Comparison of ENCODE assay signal across 8 cellular contexts in the genomic region with DNA sequence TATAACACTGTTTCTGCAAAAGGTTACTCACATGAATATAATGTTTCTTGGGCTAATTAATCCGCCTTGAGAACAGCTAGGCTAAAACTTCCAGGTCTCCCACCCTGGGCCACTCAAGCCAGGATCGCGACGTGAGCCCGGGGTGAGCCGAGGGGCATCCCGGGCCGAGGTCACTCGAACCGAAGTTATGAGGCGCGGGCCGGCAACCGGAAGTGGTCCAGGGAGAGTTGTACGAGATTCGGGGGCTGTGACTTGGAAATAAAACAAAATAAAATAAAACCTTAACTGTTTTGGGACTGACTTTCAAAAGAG. TPM values are rescaled to one million over a fixed set of nuclear protein-coding genes. Genes with fewer than 3 reads are reported as not detected.
A peak's percentile ranks its signal among the peaks of the same experiment; 100 is the strongest.
DNase-seq lines count a peak whose midpoint lies in the region; ATAC-seq and TF ChIP-seq lines count a peak whose summit lies in the region.

No MANE protein-coding gene starts in this region.

- H3K4me3 ChIP-seq in PC-9 (peak overlapping the region; percentile 67), esophagus squamous epithelium (peak overlapping the region; percentile 42 to 77 (median 68)), ovary (peak overlapping the region; percentile 45)

- TF ChIP-seq EP300 in ovary (IDR thresholded peaks at IDR 0.05): no peak

- POLR2A ChIA-PET in PC-9 (lab: Charles Lee; ENCODE audit: unreplicated experiment): no interaction called here

- no peaks in the 10 kb centered on the region for H4K20me1 ChIP-seq in PC-9 (ENCODE audit: insufficient read depth)

- CTCF ChIA-PET in PC-9 (lab: Charles Lee): no interaction called here

- H3K79me2 ChIP-seq in PC-9 (ENCODE audit: low read depth): peaks cover 61% of the 10 kb centered on the region

- DNase-seq in PC-9 (no peak), esophagus squamous epithelium (lab: John Stamatoyannopoulos, UW) (no peak), ovary (no peak), DMS79 treated with DMSO at 0.1 percent for 48 hours (lab: John Stamatoyannopoulos, UW) (no peak)
- DNase-seq in stimulated activated CD4-positive, alpha-beta T cell treated with anti-CD3 and anti-CD28 coated beads, Interleukin-4, amount 100 ng/mL, for 24 hours: no peak
- DNase-seq in activated CD8-positive, alpha-beta memory T cell treated with anti-CD3 and anti-CD28 coated beads for 24 hours: no peak

- peaks cover 12% of the 10 kb centered on the region for H3F3A ChIP-seq in PC-9 (ENCODE audit: insufficient read depth, low read depth)

- H3K4me1 ChIP-seq in PC-9 (replicated peaks; ENCODE audit: insufficient read depth) (peaks cover 40% of the 10 kb centered on the region), esophagus squamous epithelium (peaks cover 0 to 38% (median 8%) of the 10 kb centered on the region in 3 donors), ovary (ENCODE audit: insufficient read depth) (no peaks in the 10 kb centered on the region)

- TF ChIP-seq CTCF in PC-9 (conservative IDR thresholded peaks at IDR 0.05) (no peak), esophagus squamous epithelium (IDR thresholded peaks at IDR 0.05) (no peak), ovary (IDR thresholded peaks at IDR 0.05) (no peak)

- peak overlapping the region; percentile 90 for H2AFZ ChIP-seq in PC-9

- H3K36me3 ChIP-seq in PC-9 (ENCODE audit: low read depth): no peaks in the 10 kb centered on the region
- peaks cover 0 to under 1% (median 0%) of the 10 kb centered on the region in 3 donors for H3K36me3 ChIP-seq in esophagus squamous epithelium
- H3K36me3 ChIP-seq in ovary: no peaks in the 10 kb centered on the region

- H3K9me3 ChIP-seq in PC-9 (ENCODE audit: insufficient read depth, low read depth) (no peaks in the 10 kb centered on the region), esophagus squamous epithelium (no peaks in the 10 kb centered on the region), ovary (no peaks in the 10 kb centered on the region)

- peak overlapping the region; percentile 77 for H3K4me2 ChIP-seq in PC-9

- H3K9me2 ChIP-seq in PC-9 (ENCODE audit: insufficient read depth): no peaks in the 10 kb centered on the region

- BruUV-seq in PC-9 (replicated peaks; lab: Mats Ljungman, UMichigan): no TSS peak

- WGBS in esophagus squamous epithelium, 2 donors: 0 to 40% methylated on average over 8 to 16 of the region's 16 CpGs
- WGBS in ovary, 3 donors: 33 to 50% (median 45%) methylated on average over 16 of the region's 16 CpGs

- H3K27ac ChIP-seq in PC-9 (peak overlapping the region; percentile 67), esophagus squamous epithelium (peak overlapping the region; percentile 79 to 94 (median 90)), ovary (peak overlapping the region in 1 of 2 donors; percentile 63)

- H3K27me3 ChIP-seq in PC-9 (ENCODE audit: insufficient read depth, low read depth): no peaks in the 10 kb centered on the region
- no peaks in the 10 kb centered on the region for H3K27me3 ChIP-seq in esophagus squamous epithelium
- H3K27me3 ChIP-seq in ovary: no peaks in the 10 kb centered on the region

- peak; percentile 18 for ATAC-seq in GM18517 (IDR thresholded peaks at IDR 0.05; ENCODE audit: unreplicated experiment)
- peak; percentile 18 for ATAC-seq in HG02610 (IDR thresholded peaks at IDR 0.05; ENCODE audit: unreplicated experiment)

- intact Hi-C loops in PC-9 (cut with micrococcal nuclease; ENCODE audit: unreplicated experiment): loop anchor here (2.0 kb wide), 1 partner anchor 44 kb away; a partner anchor contains a TSS
- intact Hi-C loops in esophagus squamous epithelium (cut with DNase I): no loop called here
- intact Hi-C loops in ovary (cut with DNase I): no loop called here

- TF ChIP-seq POLR2A in esophagus squamous epithelium (IDR thresholded peaks at IDR 0.05): no peak
- no peak for TF ChIP-seq POLR2A in ovary (IDR thresholded peaks at IDR 0.05)

RNA-seq across cellular contexts. Expression of a gene that starts 0.3 kb away (rescaled TPM):
- total RNA-seq in PC-9 (2021): 13.7 and 15.8 TPM in 2 replicates
- 10 to 100 TPM in 2 of 4 donors, 1 to 10 TPM in 2; 5.1 to 18.3 (median 13.3) TPM for total RNA-seq in esophagus squamous epithelium
- 10 to 100 TPM in 3 of 7 donors, 1 to 10 TPM in 4; 7.1 to 34.1 (median 9.3) TPM for total RNA-seq in ovary
- 10 to 100 TPM in 1 of 2 donors, 1 to 10 TPM in 1; 5.2 to 17.0 TPM for polyA plus RNA-seq in ovary

RNA-seq across cellular contexts. Expression of a gene that starts 0.3 kb away (rescaled TPM):
- total RNA-seq in PC-9 (2021): 30.8 and 49.5 TPM in 2 replicates
- total RNA-seq in esophagus squamous epithelium: 1 to 10 TPM in 3 of 4 donors, not detected in 1; 1.8 to 3.1 (median 3.1) TPM
- total RNA-seq in ovary: 10 to 100 TPM in 4 of 7 donors, 1 to 10 TPM in 2, under 1 TPM in 1; 0.36 to 29.0 (median 27.3) TPM
- polyA plus RNA-seq in ovary: 10 to 100 TPM; 14.0 to 29.0 TPM

RNA-seq across cellular contexts. Expression of a gene that starts 0.7 kb away (rescaled TPM):
- total RNA-seq in PC-9 (2021): 40.2 and 52.0 TPM in 2 replicates
- 10 to 100 TPM; 11.8 to 18.6 (median 17.1) TPM for total RNA-seq in esophagus squamous epithelium
- total RNA-seq in ovary: 10 to 100 TPM in 5 of 7 donors, 1 to 10 TPM in 2; 4.3 to 15.1 (median 13.3) TPM
- polyA plus RNA-seq in ovary: 10 to 100 TPM in 1 of 2 donors, 1 to 10 TPM in 1; 5.9 to 13.9 TPM

RNA-seq across cellular contexts. Expression of a gene that starts 44.0 kb away (rescaled TPM):
- total RNA-seq in PC-9 (2021) (90.6 and 108 TPM in 2 replicates), esophagus squamous epithelium (10 to 100 TPM in 3 of 4 donors, 1 to 10 TPM in 1; 7.8 to 51.7 (median 34.7) TPM), ovary (100 to 1,000 TPM; 133 to 179 (median 144) TPM)
- polyA plus RNA-seq in ovary: 100 to 1,000 TPM; 149 to 257 TPM

RNA-seq across cellular contexts. Expression of a gene that starts 48.1 kb away (rescaled TPM):
- total RNA-seq in PC-9 (2021) (13.8 and 15.2 TPM in 2 replicates), esophagus squamous epithelium (1 to 10 TPM; 1.2 to 7.4 (median 4.3) TPM), ovary (10 to 100 TPM; 15.5 to 77.5 (median 23.9) TPM)
- polyA plus RNA-seq in ovary: 10 to 100 TPM; 15.3 to 18.9 TPM
